Comparison of ENCODE assay signal across 21 cellular contexts in the genomic region with DNA sequence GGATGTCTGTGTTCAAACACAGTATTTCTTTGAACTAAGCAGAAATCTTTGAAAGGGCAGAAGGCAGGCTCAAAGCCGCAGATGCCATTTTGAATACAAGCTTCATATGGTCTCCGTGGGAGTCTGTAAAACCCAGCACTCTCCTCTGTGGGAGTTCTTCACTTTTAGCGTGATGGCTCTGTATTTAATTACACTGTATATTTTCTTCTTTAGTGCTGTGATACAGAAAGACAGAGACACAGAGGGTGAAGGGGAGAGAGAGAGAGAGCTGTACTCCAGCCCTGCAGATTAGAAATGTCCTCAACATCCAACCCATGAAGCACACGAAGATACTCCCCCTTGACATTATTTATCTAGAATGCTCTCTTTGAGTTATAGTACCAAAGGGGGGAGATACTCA.
"Had no signal": no experiment of that assay in that cellular context is flagged by ENCODE, and none has a peak within 500 bp of the region (broad histone marks: within the 10 kb centered on the region; RNA-seq: fewer than 3 reads in every experiment).

No MANE protein-coding gene starts in this region.

- H3K27me3 ChIP-seq: hepatocyte, neutrophil, spleen, tibial artery, upper lobe of left lung, vagina had no signal

- ATAC-seq: left cardiac atrium; naive thymus-derived CD4-positive, alpha-beta T cell; sciatic nerve; stimulated activated memory B cell treated with anti-CD40 and anti-IgM and Interleukin-4, amounts not matched to agents 10 μg/mL and 1 μg/mL and 100 μg/mL, for 72 hours had no signal

- H3K4me3 ChIP-seq: coronary artery, hepatocyte, spleen, tibial artery, upper lobe of left lung, vagina had no signal

- H3K4me2 ChIP-seq: hepatocyte had no signal

- H3K4me3 Mint-ChIP-seq: naive thymus-derived CD4-positive, alpha-beta T cell; stimulated activated memory B cell treated with anti-CD40 and anti-IgM and Interleukin-4, amounts not matched to agents 10 μg/mL and 1 μg/mL and 100 μg/mL, for 72 hours; stimulated activated naive CD8-positive, alpha-beta T cell treated with anti-CD3 and anti-CD28 coated beads, Interleukin-15, Interleukin-2, amounts not matched to agents 100 ng/mL and 50 ng/mL, for 24 hours had no signal

- H3K9me3 ChIP-seq: neutrophil, tibial artery, upper lobe of left lung, vagina had no signal

- H3K36me3 ChIP-seq: neutrophil, spleen, tibial artery, upper lobe of left lung, vagina had no signal

- DNase-seq: effector CD8-positive, alpha-beta T cell; foreskin melanocyte; head of caudate nucleus; kidney; left cardiac atrium; mesendoderm; naive thymus-derived CD4-positive, alpha-beta T cell; posterior cingulate gyrus; spleen; stimulated activated CD4-positive, alpha-beta T cell treated with anti-CD3 and anti-CD28 coated beads, Interleukin-15, amount 100 ng/mL, for 24 hours; stimulated activated CD4-positive, alpha-beta T cell treated with anti-CD3 and anti-CD28 coated beads, Interleukin-1b, Interleukin-23, amount 100 ng/mL, for 48 hours; stimulated activated CD4-positive, alpha-beta T cell treated with anti-CD3 and anti-CD28 coated beads, Interleukin-4, amount 100 ng/mL, for 24 hours; tibial artery; upper lobe of left lung had no signal

- H3K27ac Mint-ChIP-seq: naive thymus-derived CD4-positive, alpha-beta T cell; stimulated activated memory B cell treated with anti-CD40 and anti-IgM and Interleukin-4, amounts not matched to agents 10 μg/mL and 1 μg/mL and 100 μg/mL, for 72 hours; stimulated activated naive CD8-positive, alpha-beta T cell treated with anti-CD3 and anti-CD28 coated beads, Interleukin-15, Interleukin-2, amounts not matched to agents 100 ng/mL and 50 ng/mL, for 24 hours had no signal

- H3K27me3 Mint-ChIP-seq: stimulated activated memory B cell treated with anti-CD40 and anti-IgM and Interleukin-4, amounts not matched to agents 10 μg/mL and 1 μg/mL and 100 μg/mL, for 72 hours had no signal

- H3K4me1 Mint-ChIP-seq: naive thymus-derived CD4-positive, alpha-beta T cell; stimulated activated memory B cell treated with anti-CD40 and anti-IgM and Interleukin-4, amounts not matched to agents 10 μg/mL and 1 μg/mL and 100 μg/mL, for 72 hours had no signal

- H2AFZ ChIP-seq: hepatocyte had no signal

- H3K36me3 Mint-ChIP-seq: naive thymus-derived CD4-positive, alpha-beta T cell; stimulated activated memory B cell treated with anti-CD40 and anti-IgM and Interleukin-4, amounts not matched to agents 10 μg/mL and 1 μg/mL and 100 μg/mL, for 72 hours had no signal

- H3K79me2 ChIP-seq: hepatocyte had no signal

- H3K9me3 Mint-ChIP-seq: stimulated activated naive CD8-positive, alpha-beta T cell treated with anti-CD3 and anti-CD28 coated beads, Interleukin-15, Interleukin-2, amounts not matched to agents 100 ng/mL and 50 ng/mL, for 24 hours had no signal

- H3K27ac ChIP-seq: coronary artery, hepatocyte, neutrophil, spleen, tibial artery, upper lobe of left lung, vagina had no signal

- H3K4me1 ChIP-seq: spleen, tibial artery, upper lobe of left lung, vagina had no signal
